In genomic region chr19:55676889-55677505, GRCh38 we compare ENCODE assay signal across 11 cellular contexts. TPM values are rescaled to one million over a fixed set of nuclear protein-coding genes. Genes with fewer than 3 reads are reported as not detected.
DNase-seq lines count a peak whose midpoint lies in the region; FAIRE-seq and TF ChIP-seq lines count a peak whose summit lies in the region.
"Had no signal": no experiment of that assay in that cellular context is flagged by ENCODE, and none has a peak within 500 bp of the region (broad histone marks: within the 10 kb centered on the region; RNA-seq: fewer than 3 reads in every experiment).

No MANE protein-coding gene starts in this region.

- H3K9me3 Mint-ChIP-seq in activated naive CD4-positive, alpha-beta T cell treated with anti-CD3 and anti-CD28 coated beads, Interleukin-2, amount 10 ng/mL, durations not matched to agents 7 days and 5 days = no peaks in the 10 kb centered on the region
- no peaks in the 10 kb centered on the region for H3K9me3 Mint-ChIP-seq in activated T-helper 1 cell treated with anti-CD3 and anti-CD28 coated beads, Interleukin-12 subunit alpha, Interleukin-12 subunit beta, Interleukin-2, Interleukin-4 antibody, amounts not matched to agents 30 ng/mL and 10 ng/mL and 1 ng/mL, durations not matched to agents 14 hours and 24 hours and 36 hours

- FAIRE-seq in kidney (lab: Jason Lieb, UNC) = no peak
- FAIRE-seq: H1 had no signal

- no peaks in the 10 kb centered on the region for H3K27me3 Mint-ChIP-seq in activated naive CD4-positive, alpha-beta T cell treated with anti-CD3 and anti-CD28 coated beads, Interleukin-2, amount 10 ng/mL, durations not matched to agents 7 days and 5 days
- H3K27me3 Mint-ChIP-seq in activated T-helper 1 cell treated with anti-CD3 and anti-CD28 coated beads, Interleukin-12 subunit alpha, Interleukin-12 subunit beta, Interleukin-2, Interleukin-4 antibody, amounts not matched to agents 30 ng/mL and 10 ng/mL and 1 ng/mL, durations not matched to agents 14 hours and 24 hours and 36 hours (ENCODE audit: insufficient read depth) = no peaks in the 10 kb centered on the region

- H3K4me3 ChIP-seq in kidney (ENCODE audit: low read length in 2 of 2) (peak overlapping the region; percentile 97 to 98), suprapubic skin (peak overlapping the region; percentile 91)

- H3K4me1 ChIP-seq in kidney (ENCODE audit: control insufficient read depth in 1 of 2, insufficient read depth in 1 of 2, low read depth in 1 of 2, low read length in 2 of 2) = peaks cover 45 to 56% of the 10 kb centered on the region in 2 donors
- H3K4me1 ChIP-seq in suprapubic skin = peaks cover 65% of the 10 kb centered on the region

- peaks cover 41% of the 10 kb centered on the region for H3K36me3 Mint-ChIP-seq in activated naive CD4-positive, alpha-beta T cell treated with anti-CD3 and anti-CD28 coated beads, Interleukin-2, amount 10 ng/mL, durations not matched to agents 7 days and 5 days
- H3K36me3 Mint-ChIP-seq in activated T-helper 1 cell treated with anti-CD3 and anti-CD28 coated beads, Interleukin-12 subunit alpha, Interleukin-12 subunit beta, Interleukin-2, Interleukin-4 antibody, amounts not matched to agents 30 ng/mL and 10 ng/mL and 1 ng/mL, durations not matched to agents 14 hours and 24 hours and 36 hours (ENCODE audit: low read depth) = peaks cover 40% of the 10 kb centered on the region

- CTCF ChIA-PET in activated naive CD4-positive, alpha-beta T cell treated with anti-CD3 and anti-CD28 coated beads, Interleukin-2, amount 10 ng/mL, durations not matched to agents 7 days and 5 days (lab: Charles Lee) = interaction anchor here (1.2 to 1.5 kb wide), 2 partner anchors 13 to 22 kb away, joined by 3 read pairs; partner anchors contain the start of gene U2AF2

- TF ChIP-seq EP300 in suprapubic skin (IDR thresholded peaks at IDR 0.05) = no peak

- no peaks in the 10 kb centered on the region for H3K27me3 ChIP-seq in suprapubic skin

- no peak for DNase-seq in activated naive CD4-positive, alpha-beta T cell treated with anti-CD3 and anti-CD28 coated beads, Interleukin-2, amount 10 ng/mL, durations not matched to agents 7 days and 5 days
- DNase-seq in activated naive CD4-positive, alpha-beta T cell treated with Interleukin-2 at 50 U/mL for 16 hours = no peak
- no peak for DNase-seq in activated T-helper 1 cell treated with anti-CD3 and anti-CD28 coated beads, Interleukin-12 subunit alpha, Interleukin-12 subunit beta, Interleukin-2, Interleukin-4 antibody, amounts not matched to agents 30 ng/mL and 10 ng/mL and 1 ng/mL, durations not matched to agents 14 hours and 24 hours and 36 hours (ENCODE audit: low spot score)
- peak; percentile 25 for DNase-seq in kidney
- DNase-seq in suprapubic skin (ENCODE audit: low spot score in 2 of 2) = no peak
- no peak for DNase-seq in NCI-H2107 treated with DMSO at 0.1 percent for 48 hours (lab: John Stamatoyannopoulos, UW; ENCODE audit: unreplicated experiment)
- no peak for DNase-seq in KBM-7
- no peak for DNase-seq in EL
- DNase-seq: activated CD4-positive, alpha-beta T cell treated with anti-CD3 and anti-CD28 coated beads for 4 hours; NCI-H1092 treated with DMSO at 0.1 percent for 48 hours had no signal

- TF ChIP-seq POLR2A in suprapubic skin (IDR thresholded peaks at IDR 0.05) = no peak

- H3K27ac Mint-ChIP-seq in activated naive CD4-positive, alpha-beta T cell treated with anti-CD3 and anti-CD28 coated beads, Interleukin-2, amount 10 ng/mL, durations not matched to agents 7 days and 5 days = peak overlapping the region; percentile 42
- H3K27ac Mint-ChIP-seq in activated T-helper 1 cell treated with anti-CD3 and anti-CD28 coated beads, Interleukin-12 subunit alpha, Interleukin-12 subunit beta, Interleukin-2, Interleukin-4 antibody, amounts not matched to agents 30 ng/mL and 10 ng/mL and 1 ng/mL, durations not matched to agents 14 hours and 24 hours and 36 hours = peak overlapping the region; percentile 18

- H3K4me1 Mint-ChIP-seq in activated naive CD4-positive, alpha-beta T cell treated with anti-CD3 and anti-CD28 coated beads, Interleukin-2, amount 10 ng/mL, durations not matched to agents 7 days and 5 days = peaks cover 46% of the 10 kb centered on the region
- peaks cover 37% of the 10 kb centered on the region for H3K4me1 Mint-ChIP-seq in activated T-helper 1 cell treated with anti-CD3 and anti-CD28 coated beads, Interleukin-12 subunit alpha, Interleukin-12 subunit beta, Interleukin-2, Interleukin-4 antibody, amounts not matched to agents 30 ng/mL and 10 ng/mL and 1 ng/mL, durations not matched to agents 14 hours and 24 hours and 36 hours (ENCODE audit: low read depth)

- in situ Hi-C loops in KBM-7 (cut with MboI; ENCODE audit: low pct_unique_long_range_greater_than_20kb, low sequenced_read_pairs) = no loop called here

- WGBS in suprapubic skin = 79% methylated on average over 7 of the region's 7 CpGs

- no peaks in the 10 kb centered on the region for H3K9me3 ChIP-seq in kidney (ENCODE audit: control insufficient read depth in 1 of 2, low read length in 2 of 2)
- no peaks in the 10 kb centered on the region for H3K9me3 ChIP-seq in suprapubic skin

- TF ChIP-seq CTCF in kidney (IDR thresholded peaks at IDR 0.05; ENCODE audit: borderline replicate concordance, extremely low read depth, insufficient read depth) (no peak), suprapubic skin (IDR thresholded peaks at IDR 0.05) (no peak)

- peak overlapping the region in 1 of 2 donors; percentile 57 for H3K27ac ChIP-seq in kidney (ENCODE audit: low read depth in 2 of 2, low read length in 2 of 2)
- H3K27ac ChIP-seq in suprapubic skin = no peak overlapping the region

- peak overlapping the region; percentile 38 to 39 for H3K9ac ChIP-seq in kidney (ENCODE audit: low read length in 2 of 2)

- intact Hi-C loops in activated T-helper 1 cell treated with anti-CD3 and anti-CD28 coated beads, Interleukin-12 subunit alpha, Interleukin-12 subunit beta, Interleukin-2, Interleukin-4 antibody, amounts not matched to agents 30 ng/mL and 10 ng/mL and 1 ng/mL, durations not matched to agents 14 hours and 24 hours and 36 hours (cut with micrococcal nuclease) = loop anchor here (5.0 kb wide), 1 partner anchor 445 kb away; the partner anchor contains the start of gene ZNF787
- intact Hi-C loops in kidney (cut with DNase I) = no loop called here

- H3K36me3 ChIP-seq in kidney (ENCODE audit: control insufficient read depth in 1 of 2, insufficient read depth in 2 of 2, low read length in 2 of 2) = peaks cover 15% of the 10 kb centered on the region in 2 donors
- H3K36me3 ChIP-seq in suprapubic skin = peaks cover 54% of the 10 kb centered on the region

- peak overlapping the region; percentile 92 for H3K4me3 Mint-ChIP-seq in activated naive CD4-positive, alpha-beta T cell treated with anti-CD3 and anti-CD28 coated beads, Interleukin-2, amount 10 ng/mL, durations not matched to agents 7 days and 5 days
- H3K4me3 Mint-ChIP-seq in activated T-helper 1 cell treated with anti-CD3 and anti-CD28 coated beads, Interleukin-12 subunit alpha, Interleukin-12 subunit beta, Interleukin-2, Interleukin-4 antibody, amounts not matched to agents 30 ng/mL and 10 ng/mL and 1 ng/mL, durations not matched to agents 14 hours and 24 hours and 36 hours = peak overlapping the region; percentile 98

RNA-seq across cellular contexts. Expression of gene EPN1, which starts 2.0 kb away (rescaled TPM):
- 46.0 and 48.3 TPM in 2 replicates for total RNA-seq in activated T-helper 1 cell treated with anti-CD3 and anti-CD28 coated beads, Interleukin-12 subunit alpha, Interleukin-12 subunit beta, Interleukin-2, Interleukin-4 antibody, amounts not matched to agents 30 ng/mL and 10 ng/mL and 1 ng/mL, durations not matched to agents 14 hours and 24 hours and 36 hours
- total RNA-seq in kidney (145 TPM), suprapubic skin (100 to 1,000 TPM in 1 of 4 donors, 10 to 100 TPM in 3; 80.1 to 104 (median 82.9) TPM)
- 138 TPM for polyA plus RNA-seq in kidney (ENCODE audit: insufficient read depth, low read depth, low replicate concordance)

RNA-seq across cellular contexts. Expression of gene U2AF2, which starts 22.2 kb away (rescaled TPM):
- total RNA-seq in activated T-helper 1 cell treated with anti-CD3 and anti-CD28 coated beads, Interleukin-12 subunit alpha, Interleukin-12 subunit beta, Interleukin-2, Interleukin-4 antibody, amounts not matched to agents 30 ng/mL and 10 ng/mL and 1 ng/mL, durations not matched to agents 14 hours and 24 hours and 36 hours = 384 and 394 TPM in 2 replicates
- total RNA-seq in kidney (161 TPM), suprapubic skin (100 to 1,000 TPM in 1 of 4 donors, 10 to 100 TPM in 3; 82.8 to 128 (median 88.5) TPM)
- polyA plus RNA-seq in kidney (ENCODE audit: insufficient read depth, low read depth, low replicate concordance) = 54.8 TPM

RNA-seq across cellular contexts. Expression of gene CCDC106, which starts 29.0 kb away (rescaled TPM):
- 7.3 and 9.0 TPM in 2 replicates for total RNA-seq in activated T-helper 1 cell treated with anti-CD3 and anti-CD28 coated beads, Interleukin-12 subunit alpha, Interleukin-12 subunit beta, Interleukin-2, Interleukin-4 antibody, amounts not matched to agents 30 ng/mL and 10 ng/mL and 1 ng/mL, durations not matched to agents 14 hours and 24 hours and 36 hours
- total RNA-seq in kidney = 22.7 TPM
- 51.9 TPM for polyA plus RNA-seq in kidney (ENCODE audit: insufficient read depth, low read depth, low replicate concordance)
- total RNA-seq in suprapubic skin = 10 to 100 TPM in 1 of 4 donors, 1 to 10 TPM in 3; 6.2 to 18.3 (median 8.5) TPM

RNA-seq across cellular contexts. Expression of gene ZNF581, which starts 33.5 kb away (rescaled TPM):
- 35.6 and 36.4 TPM in 2 replicates for total RNA-seq in activated T-helper 1 cell treated with anti-CD3 and anti-CD28 coated beads, Interleukin-12 subunit alpha, Interleukin-12 subunit beta, Interleukin-2, Interleukin-4 antibody, amounts not matched to agents 30 ng/mL and 10 ng/mL and 1 ng/mL, durations not matched to agents 14 hours and 24 hours and 36 hours
- total RNA-seq in kidney (23.6 TPM), suprapubic skin (10 to 100 TPM; 16.3 to 27.1 (median 20.2) TPM)
- polyA plus RNA-seq in kidney (ENCODE audit: insufficient read depth, low read depth, low replicate concordance) = 22.0 TPM

RNA-seq across cellular contexts. Expression of gene ZNF580, which starts 36.2 kb away (rescaled TPM):
- 39.8 and 40.4 TPM in 2 replicates for total RNA-seq in activated T-helper 1 cell treated with anti-CD3 and anti-CD28 coated beads, Interleukin-12 subunit alpha, Interleukin-12 subunit beta, Interleukin-2, Interleukin-4 antibody, amounts not matched to agents 30 ng/mL and 10 ng/mL and 1 ng/mL, durations not matched to agents 14 hours and 24 hours and 36 hours
- 56.8 TPM for total RNA-seq in kidney
- 47.0 TPM for polyA plus RNA-seq in kidney (ENCODE audit: insufficient read depth, low read depth, low replicate concordance)
- total RNA-seq in suprapubic skin = 10 to 100 TPM; 15.0 to 27.9 (median 22.3) TPM
